ENCODE assay signal across 8 cellular contexts in the genomic region with DNA sequence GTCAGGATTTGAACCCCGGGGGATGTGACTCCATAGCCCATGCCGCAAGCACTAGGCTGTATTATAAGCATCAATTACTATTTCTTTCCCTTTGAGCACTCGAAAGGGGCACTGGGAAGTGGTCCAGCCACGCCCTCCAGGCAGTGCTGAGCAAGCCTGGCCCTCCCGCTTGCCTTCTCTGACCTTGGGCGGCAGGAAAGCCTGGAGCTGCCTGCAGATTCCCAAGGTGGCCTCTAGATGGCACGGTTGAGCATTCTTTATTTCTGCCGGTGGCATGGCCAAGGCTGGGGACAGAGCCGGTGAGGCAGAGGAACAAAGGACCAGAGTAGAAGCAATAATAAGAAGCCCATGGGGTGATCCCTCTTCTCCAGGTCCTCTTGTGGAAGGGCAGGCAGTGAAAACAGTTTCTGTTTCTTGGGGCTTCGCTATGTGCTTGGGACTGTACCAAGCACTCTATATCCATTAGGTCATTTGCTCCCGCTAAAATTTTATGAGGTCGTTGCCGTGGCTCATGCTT.
DNase-seq lines count a peak whose midpoint lies in the region; ATAC-seq lines count a peak whose summit lies in the region.

No MANE protein-coding gene starts in this region.

- DNase-seq in CD1c-positive myeloid dendritic cell (ENCODE audit: extremely low spot score): peak; percentile 67
- DNase-seq in NCI-H2081 (lab: John Stamatoyannopoulos, UW): peak; percentile 64 to 70
- DNase-seq in T-helper 9 cell: peak; percentile 42
- peak; percentile 66 for DNase-seq in astrocyte of the hippocampus (ENCODE audit: low read depth, low spot score)
- peak; percentile 56 for DNase-seq in inferior parietal cortex (ENCODE audit: extremely low spot score)
- DNase-seq in stimulated activated CD4-positive, alpha-beta T cell treated with anti-CD3 and anti-CD28 coated beads, Interleukin-2, amount 100 ng/mL, for 48 hours: peak; percentile 68 to 70
- DNase-seq in putamen (ENCODE audit: low spot score): no peak

- peak; percentile 41 for ATAC-seq in GM21576 (IDR thresholded peaks at IDR 0.05; ENCODE audit: unreplicated experiment)
